In genomic region chr1:64550505-64550904, GRCh38 we compare ENCODE assay signal across 16 cellular contexts.
DNase-seq lines count a peak whose midpoint lies in the region; ATAC-seq and TF ChIP-seq lines count a peak whose summit lies in the region.
"Had no signal": no experiment of that assay in that cellular context is flagged by ENCODE, and none has a peak within 500 bp of the region (broad histone marks: within the 10 kb centered on the region; RNA-seq: fewer than 3 reads in every experiment).

No MANE protein-coding gene starts in this region.

- no peak overlapping the region for H4K5ac ChIP-seq in H9 (ENCODE audit: insufficient read length, low read depth, low read length)

- no peak overlapping the region for H2BK120ac ChIP-seq in H9 (ENCODE audit: low read depth, low read length, poor library complexity, severe bottlenecking)

- no peak overlapping the region for H3K14ac ChIP-seq in H9 (ENCODE audit: insufficient read depth, low read length)

- H2BK20ac ChIP-seq in H9 (ENCODE audit: low read depth, low read length, poor library complexity, severe bottlenecking) = no peak overlapping the region

- H3K36me3 Mint-ChIP-seq in activated CD8-positive, alpha-beta memory T cell treated with anti-CD3 and anti-CD28 coated beads, Interleukin-2, amount 10 ng/mL, durations not matched to agents 7 days and 5 days = no peaks in the 10 kb centered on the region
- H3K36me3 Mint-ChIP-seq in H9 (ENCODE audit: insufficient read depth in 1 of 3, low read depth in 3 of 3) = peaks cover 11 to 47% (median 36%) of the 10 kb centered on the region in 3 experiments; a peak in 6 of 7 replicates
- no peaks in the 10 kb centered on the region for H3K36me3 Mint-ChIP-seq in T-cell
- peaks cover 27% of the 10 kb centered on the region for H3K36me3 Mint-ChIP-seq in nephron (ENCODE audit: low read depth)

- TF ChIP-seq CTCF in H9 (conservative IDR thresholded peaks at IDR 0.05) (no peak), nephron (IDR thresholded peaks at IDR 0.05; ENCODE audit: unreplicated experiment in 3 of 3) (no peak), coronary artery (IDR thresholded peaks at IDR 0.05) (no peak)

- H3K4me1 ChIP-seq in H9 (ENCODE audit: insufficient read depth, low read length) = peaks cover 2% of the 10 kb centered on the region; the same call in 1 of the 2 replicates

- H2AK5ac ChIP-seq in H9 (ENCODE audit: insufficient read length, low read length) = no peak overlapping the region

- POLR2A ChIA-PET in T-cell (lab: Charles Lee) = no interaction called here

- ATAC-seq in activated CD8-positive, alpha-beta memory T cell treated with anti-CD3 and anti-CD28 coated beads, Interleukin-2, amount 10 ng/mL, durations not matched to agents 7 days and 5 days = peak; percentile 57
- peak; percentile 81 to 100 (median 96) for ATAC-seq in T-cell (replicated peaks in 1 of 4)
- no peak for ATAC-seq in GM18511 (IDR thresholded peaks at IDR 0.05; ENCODE audit: unreplicated experiment)
- ATAC-seq: esophagus mucosa, PC-3, sciatic nerve had no signal

- CTCF ChIA-PET in activated CD8-positive, alpha-beta memory T cell treated with anti-CD3 and anti-CD28 coated beads, Interleukin-2, amount 10 ng/mL, durations not matched to agents 7 days and 5 days (lab: Charles Lee) = no interaction called here
- CTCF ChIA-PET in T-cell (lab: Charles Lee) = interaction anchor here in 1 of 2 donors (0.5 kb wide), 1 partner anchor 993 kb away, joined by 5 read pairs; no protein-coding TSS in a partner anchor

- H3K27me3 ChIP-seq in H9 (ENCODE audit: insufficient read depth, low read length) = no peaks in the 10 kb centered on the region

- no peaks in the 10 kb centered on the region for H3K9me3 Mint-ChIP-seq in activated CD8-positive, alpha-beta memory T cell treated with anti-CD3 and anti-CD28 coated beads, Interleukin-2, amount 10 ng/mL, durations not matched to agents 7 days and 5 days (ENCODE audit: low read depth)
- H3K9me3 Mint-ChIP-seq in H9 (no peaks in the 10 kb centered on the region), T-cell (no peaks in the 10 kb centered on the region), nephron (no peaks in the 10 kb centered on the region)
- H3K9me3 Mint-ChIP-seq: dendritic cell treated with granulocyte-macrophage colony-stimulating factor and Interleukin-4, amounts not matched to agents 40 ng/mL and 50 ng/mL, for 4 days; neural crest cell had no signal

- H3K4me2 ChIP-seq in H9 (ENCODE audit: insufficient read depth, insufficient read length, low read length) = no peak overlapping the region

- H3K23me2 ChIP-seq in H9 (ENCODE audit: insufficient read length, low read depth, low read length, poor library complexity, severe bottlenecking) = no peaks in the 10 kb centered on the region

- peaks cover 2% of the 10 kb centered on the region; the same call in 1 of the 2 replicates for H3K79me2 ChIP-seq in H9 (ENCODE audit: insufficient read depth, low read length)

- no peak overlapping the region for H4K91ac ChIP-seq in H9 (ENCODE audit: insufficient read length, low read depth, low read length)

- peaks cover 18% of the 10 kb centered on the region for H3K27me3 Mint-ChIP-seq in activated CD8-positive, alpha-beta memory T cell treated with anti-CD3 and anti-CD28 coated beads, Interleukin-2, amount 10 ng/mL, durations not matched to agents 7 days and 5 days
- no peaks in the 10 kb centered on the region for H3K27me3 Mint-ChIP-seq in H9 (ENCODE audit: low read depth)
- H3K27me3 Mint-ChIP-seq in T-cell = peaks cover 0 to 7% of the 10 kb centered on the region in 2 donors
- no peaks in the 10 kb centered on the region for H3K27me3 Mint-ChIP-seq in nephron (ENCODE audit: low read depth)
- H3K27me3 Mint-ChIP-seq: dendritic cell treated with granulocyte-macrophage colony-stimulating factor and Interleukin-4, amounts not matched to agents 40 ng/mL and 50 ng/mL, for 4 days had no signal

- H3K4me1 Mint-ChIP-seq in activated CD8-positive, alpha-beta memory T cell treated with anti-CD3 and anti-CD28 coated beads, Interleukin-2, amount 10 ng/mL, durations not matched to agents 7 days and 5 days = peaks cover 5% of the 10 kb centered on the region
- H3K4me1 Mint-ChIP-seq in H9 = peaks cover 34 to 39% of the 10 kb centered on the region in 2 experiments
- H3K4me1 Mint-ChIP-seq in T-cell = peaks cover 37 to 62% (median 49%) of the 10 kb centered on the region in 3 donors
- peaks cover 61% of the 10 kb centered on the region for H3K4me1 Mint-ChIP-seq in nephron

- WGBS in H9 (ENCODE audit: extremely low coverage, insufficient read length, low lambda C conversion rate) = no CpG with 5 or more reads among the region's 5 CpGs

- no peak overlapping the region for H4K8ac ChIP-seq in H9 (replicated peaks; ENCODE audit: insufficient read length, low read depth, low read length)

- H4K20me1 ChIP-seq in H9 (ENCODE audit: control insufficient read depth, insufficient read depth, insufficient read length) = peaks cover 2% of the 10 kb centered on the region

- no peak overlapping the region for H3K4me3 ChIP-seq in coronary artery
- H3K4me3 ChIP-seq: SK-N-MC had no signal

- no peak overlapping the region for H3T11ph ChIP-seq in H9 (ENCODE audit: low read length)

- no peak overlapping the region for H3K4ac ChIP-seq in H9 (ENCODE audit: low read depth, low read length)

- H3K79me1 ChIP-seq in H9 (ENCODE audit: insufficient read depth, low read depth, low read length, poor library complexity, severe bottlenecking) = peaks cover 7% of the 10 kb centered on the region

- no peak overlapping the region for H3K56ac ChIP-seq in H9 (ENCODE audit: insufficient read length, low read depth, low read length)

- H3K18ac ChIP-seq in H9 (ENCODE audit: insufficient read length, low read depth, low read length) = no peak overlapping the region

- no peak overlapping the region for H2BK5ac ChIP-seq in H9 (ENCODE audit: insufficient read length, low read length)

- no peak overlapping the region for H2BK15ac ChIP-seq in H9 (ENCODE audit: low read depth, low read length)

- DNase-seq in activated CD8-positive, alpha-beta memory T cell treated with anti-CD3 and anti-CD28 coated beads, Interleukin-2, amount 10 ng/mL, durations not matched to agents 7 days and 5 days = no peak
- DNase-seq in activated CD8-positive, alpha-beta memory T cell treated with anti-CD3 and anti-CD28 coated beads for 24 hours = no peak
- DNase-seq in H9 = no peak
- peak in 4 of 34 experiments; percentile 1 to 10 (median 9) for DNase-seq in T-cell
- no peak for DNase-seq in T-helper 9 cell
- no peak for DNase-seq in coronary artery (ENCODE audit: low spot score)
- DNase-seq: PC-3; stimulated activated CD4-positive, alpha-beta T cell treated with anti-CD3 and anti-CD28 coated beads, Interleukin-4, amount 100 ng/mL, for 1 hour; trophoblast cell had no signal

- H2BK12ac ChIP-seq in H9 (ENCODE audit: insufficient read length, low read depth, low read length) = no peak overlapping the region

- H3K9ac ChIP-seq in H9 (ENCODE audit: extremely low read depth, insufficient read length, low read length) = no peak overlapping the region

- no peak overlapping the region for H3K4me3 Mint-ChIP-seq in activated CD8-positive, alpha-beta memory T cell treated with anti-CD3 and anti-CD28 coated beads, Interleukin-2, amount 10 ng/mL, durations not matched to agents 7 days and 5 days
- H3K4me3 Mint-ChIP-seq in H9 = no peak overlapping the region
- H3K4me3 Mint-ChIP-seq in T-cell = peak overlapping the region; percentile 26 to 35 (median 28)
- no peak overlapping the region for H3K4me3 Mint-ChIP-seq in nephron
- H3K4me3 Mint-ChIP-seq: dendritic cell treated with granulocyte-macrophage colony-stimulating factor and Interleukin-4, amounts not matched to agents 40 ng/mL and 50 ng/mL, for 4 days; neural crest cell had no signal

- no peak overlapping the region for H3K27ac Mint-ChIP-seq in activated CD8-positive, alpha-beta memory T cell treated with anti-CD3 and anti-CD28 coated beads, Interleukin-2, amount 10 ng/mL, durations not matched to agents 7 days and 5 days
- H3K27ac Mint-ChIP-seq in H9 = peak overlapping the region in 2 of 3 experiments; percentile 17 to 66; a peak in 1 of 7 replicates
- H3K27ac Mint-ChIP-seq in T-cell = peak overlapping the region; percentile 43 to 54
- peak overlapping the region; percentile 57 to 80 (median 75) for H3K27ac Mint-ChIP-seq in nephron
- H3K27ac Mint-ChIP-seq: dendritic cell treated with granulocyte-macrophage colony-stimulating factor and Interleukin-4, amounts not matched to agents 40 ng/mL and 50 ng/mL, for 4 days had no signal

- no peak overlapping the region for H2AFZ ChIP-seq in H9 (ENCODE audit: low read length)

- H3K9me3 ChIP-seq in H9 (ENCODE audit: control insufficient read depth, low read depth, low read length) = no peaks in the 10 kb centered on the region

- no peak overlapping the region for H3K23ac ChIP-seq in H9 (ENCODE audit: insufficient read length, low read depth, low read length)

- no peak overlapping the region for H3K27ac ChIP-seq in H9 (ENCODE audit: insufficient read length, low read depth, low read length)
- H3K27ac ChIP-seq in coronary artery = no peak overlapping the region

Comparison
In these comparisons a context has a peak if more than half of its experiments do, and no peak if none do; other contexts are left out.
1. H3K4me3 Mint-ChIP-seq: peak in T-cell (3 of 3); none in activated CD8-positive, alpha-beta memory T cell treated with anti-CD3 and anti-CD28 coated beads, Interleukin-2, amount 10 ng/mL, durations not matched to agents 7 days and 5 days (single experiment), H9 (0 of 2) and nephron (0 of 3).